Comparison of ENCODE assay signal across 11 cellular contexts in genomic region chr16:68069511-68070248, GRCh38. TPM values are rescaled to one million over a fixed set of nuclear protein-coding genes. Genes with fewer than 3 reads are reported as not detected.
A peak's percentile ranks its signal among the peaks of the same experiment; 100 is the strongest.
DNase-seq lines count a peak whose midpoint lies in the region; TF ChIP-seq lines count a peak whose summit lies in the region.
"Had no signal": no experiment of that assay in that cellular context is flagged by ENCODE, and none has a peak within 500 bp of the region (broad histone marks: within the 10 kb centered on the region; RNA-seq: fewer than 3 reads in every experiment).

No MANE protein-coding gene starts in this region.

- intact Hi-C loops in prostate gland (cut with DNase I), result no loop called here

- peaks cover 86% of the 10 kb centered on the region for H3K4me1 Mint-ChIP-seq in activated CD4-positive, alpha-beta T cell treated with anti-CD3 and anti-CD28 coated beads, Interleukin-2, amount 10 ng/mL, durations not matched to agents 7 days and 5 days
- peaks cover 65% of the 10 kb centered on the region for H3K4me1 Mint-ChIP-seq in stimulated activated naive CD8-positive, alpha-beta T cell treated with anti-CD3 and anti-CD28 coated beads, Interleukin-15, Interleukin-2, amounts not matched to agents 100 ng/mL and 50 ng/mL, for 24 hours (ENCODE audit: low read depth)

- peak; percentile 74 for DNase-seq in activated CD4-positive, alpha-beta T cell treated with anti-CD3 and anti-CD28 coated beads, Interleukin-2, amount 10 ng/mL, durations not matched to agents 7 days and 5 days
- no peak for DNase-seq in activated CD4-positive, alpha-beta T cell treated with anti-CD3 and anti-CD28 coated beads for 48 hours
- DNase-seq in T-helper 22 cell (ENCODE audit: low read depth) (peak; percentile 29), iPS-NIHi7 (ENCODE audit: extremely low spot score) (peak; percentile 4), AG20443 (ENCODE audit: low spot score) (no peak), mucosa of gallbladder (ENCODE audit: low spot score) (no peak), prostate gland (ENCODE audit: low spot score) (no peak)

- H3K9me3 Mint-ChIP-seq in activated CD4-positive, alpha-beta T cell treated with anti-CD3 and anti-CD28 coated beads, Interleukin-2, amount 10 ng/mL, durations not matched to agents 7 days and 5 days, result no peaks in the 10 kb centered on the region
- H3K9me3 Mint-ChIP-seq in stimulated activated naive CD8-positive, alpha-beta T cell treated with anti-CD3 and anti-CD28 coated beads, Interleukin-15, Interleukin-2, amounts not matched to agents 100 ng/mL and 50 ng/mL, for 24 hours, result no peaks in the 10 kb centered on the region

- H3K9me3 ChIP-seq in prostate gland, result no peaks in the 10 kb centered on the region

- no peak overlapping the region for H3K27ac ChIP-seq in prostate gland
- H3K27ac ChIP-seq: SK-N-MC had no signal

- peaks cover 58% of the 10 kb centered on the region for H3K36me3 Mint-ChIP-seq in activated CD4-positive, alpha-beta T cell treated with anti-CD3 and anti-CD28 coated beads, Interleukin-2, amount 10 ng/mL, durations not matched to agents 7 days and 5 days (ENCODE audit: low read depth)
- peaks cover 60% of the 10 kb centered on the region for H3K36me3 Mint-ChIP-seq in stimulated activated naive CD8-positive, alpha-beta T cell treated with anti-CD3 and anti-CD28 coated beads, Interleukin-15, Interleukin-2, amounts not matched to agents 100 ng/mL and 50 ng/mL, for 24 hours (ENCODE audit: low read depth)

- H3K4me3 Mint-ChIP-seq in activated CD4-positive, alpha-beta T cell treated with anti-CD3 and anti-CD28 coated beads, Interleukin-2, amount 10 ng/mL, durations not matched to agents 7 days and 5 days, result peak overlapping the region; percentile 44
- H3K4me3 Mint-ChIP-seq in stimulated activated naive CD8-positive, alpha-beta T cell treated with anti-CD3 and anti-CD28 coated beads, Interleukin-15, Interleukin-2, amounts not matched to agents 100 ng/mL and 50 ng/mL, for 24 hours, result peak overlapping the region; percentile 54

- CTCF ChIA-PET in activated CD4-positive, alpha-beta T cell treated with anti-CD3 and anti-CD28 coated beads, Interleukin-2, amount 10 ng/mL, durations not matched to agents 7 days and 5 days (lab: Charles Lee), result interaction anchor here (0.6 to 3.2 kb wide), 12 partner anchors 8 to 692 kb away, joined by 3 to 19 read pairs (median 3); partner anchors contain the start of gene NFATC3

- H3K27me3 Mint-ChIP-seq in activated CD4-positive, alpha-beta T cell treated with anti-CD3 and anti-CD28 coated beads, Interleukin-2, amount 10 ng/mL, durations not matched to agents 7 days and 5 days, result no peaks in the 10 kb centered on the region
- H3K27me3 Mint-ChIP-seq in stimulated activated naive CD8-positive, alpha-beta T cell treated with anti-CD3 and anti-CD28 coated beads, Interleukin-15, Interleukin-2, amounts not matched to agents 100 ng/mL and 50 ng/mL, for 24 hours, result no peaks in the 10 kb centered on the region

- no peak for TF ChIP-seq POLR2A in prostate gland (IDR thresholded peaks at IDR 0.05)

- no peaks in the 10 kb centered on the region for H3K27me3 ChIP-seq in prostate gland (replicated peaks; ENCODE audit: insufficient read depth)

- WGBS in prostate gland, result 69% methylated on average over 7 of the region's 7 CpGs

- no peak overlapping the region for H3K4me3 ChIP-seq in prostate gland
- H3K4me3 ChIP-seq: SK-N-MC had no signal

- H3K27ac Mint-ChIP-seq in activated CD4-positive, alpha-beta T cell treated with anti-CD3 and anti-CD28 coated beads, Interleukin-2, amount 10 ng/mL, durations not matched to agents 7 days and 5 days, result peak overlapping the region; percentile 90
- peak overlapping the region; percentile 90 for H3K27ac Mint-ChIP-seq in stimulated activated naive CD8-positive, alpha-beta T cell treated with anti-CD3 and anti-CD28 coated beads, Interleukin-15, Interleukin-2, amounts not matched to agents 100 ng/mL and 50 ng/mL, for 24 hours

- H3K36me3 ChIP-seq in prostate gland, result no peaks in the 10 kb centered on the region

- POLR2A ChIA-PET in activated CD4-positive, alpha-beta T cell treated with anti-CD3 and anti-CD28 coated beads, Interleukin-2, amount 10 ng/mL, durations not matched to agents 7 days and 5 days (lab: Charles Lee), result interaction anchor here (0.6 kb wide), 1 partner anchor 22 kb away, joined by 3 read pairs; no protein-coding TSS in a partner anchor

- TF ChIP-seq CTCF in prostate gland (IDR thresholded peaks at IDR 0.05), result no peak

- peaks cover 8% of the 10 kb centered on the region for H3K4me1 ChIP-seq in prostate gland (replicated peaks)

RNA-seq across cellular contexts. Expression of gene NFATC3, which starts 15.5 kb away (rescaled TPM):
- 100 to 1,000 TPM; 146 to 159 TPM for total RNA-seq in activated CD4-positive, alpha-beta T cell treated with anti-CD3 and anti-CD28 coated beads, Interleukin-2, amount 10 ng/mL, durations not matched to agents 7 days and 5 days
- total RNA-seq in mucosa of gallbladder, result 46.5 TPM
- 10 to 100 TPM; 36.6 to 84.1 TPM for total RNA-seq in prostate gland

RNA-seq across cellular contexts. Expression of gene DUS2, which starts 46.6 kb away (rescaled TPM):
- total RNA-seq in activated CD4-positive, alpha-beta T cell treated with anti-CD3 and anti-CD28 coated beads, Interleukin-2, amount 10 ng/mL, durations not matched to agents 7 days and 5 days, result 10 to 100 TPM; 21.5 to 23.4 TPM
- total RNA-seq in mucosa of gallbladder, result 9.4 TPM
- total RNA-seq in prostate gland, result 10 to 100 TPM in 1 of 2 donors, 1 to 10 TPM in 1; 7.2 to 14.5 TPM

RNA-seq across cellular contexts. Expression of gene DDX28, which starts 46.6 kb away (rescaled TPM):
- total RNA-seq in activated CD4-positive, alpha-beta T cell treated with anti-CD3 and anti-CD28 coated beads, Interleukin-2, amount 10 ng/mL, durations not matched to agents 7 days and 5 days, result 10 to 100 TPM; 12.9 to 14.4 TPM
- total RNA-seq in mucosa of gallbladder, result 6.6 TPM
- total RNA-seq in prostate gland, result 10 to 100 TPM in 1 of 2 donors, 1 to 10 TPM in 1; 7.1 to 16.5 TPM

RNA-seq across cellular contexts. Expression of gene DPEP2NB, which starts 54.0 kb away (rescaled TPM):
- not detected for total RNA-seq in activated CD4-positive, alpha-beta T cell treated with anti-CD3 and anti-CD28 coated beads, Interleukin-2, amount 10 ng/mL, durations not matched to agents 7 days and 5 days
- total RNA-seq in mucosa of gallbladder (not detected), prostate gland (under 1 TPM in 1 of 2 donors, not detected in 1; 0.62 TPM)
- total RNA-seq: M059J, omental fat pad had no signal

Comparison
In these comparisons a context has a peak if more than half of its experiments do, and no peak if none do; other contexts are left out.
1. DNase-seq: peak in activated CD4-positive, alpha-beta T cell treated with anti-CD3 and anti-CD28 coated beads, Interleukin-2, amount 10 ng/mL, durations not matched to agents 7 days and 5 days (single experiment), T-helper 22 cell (single experiment) and iPS-NIHi7 (single experiment); none in activated CD4-positive, alpha-beta T cell treated with anti-CD3 and anti-CD28 coated beads for 48 hours (single experiment), AG20443 (single experiment), mucosa of gallbladder (single experiment) and prostate gland (single experiment).